Comparison of ENCODE assay signal across 26 cellular contexts in the genomic region with DNA sequence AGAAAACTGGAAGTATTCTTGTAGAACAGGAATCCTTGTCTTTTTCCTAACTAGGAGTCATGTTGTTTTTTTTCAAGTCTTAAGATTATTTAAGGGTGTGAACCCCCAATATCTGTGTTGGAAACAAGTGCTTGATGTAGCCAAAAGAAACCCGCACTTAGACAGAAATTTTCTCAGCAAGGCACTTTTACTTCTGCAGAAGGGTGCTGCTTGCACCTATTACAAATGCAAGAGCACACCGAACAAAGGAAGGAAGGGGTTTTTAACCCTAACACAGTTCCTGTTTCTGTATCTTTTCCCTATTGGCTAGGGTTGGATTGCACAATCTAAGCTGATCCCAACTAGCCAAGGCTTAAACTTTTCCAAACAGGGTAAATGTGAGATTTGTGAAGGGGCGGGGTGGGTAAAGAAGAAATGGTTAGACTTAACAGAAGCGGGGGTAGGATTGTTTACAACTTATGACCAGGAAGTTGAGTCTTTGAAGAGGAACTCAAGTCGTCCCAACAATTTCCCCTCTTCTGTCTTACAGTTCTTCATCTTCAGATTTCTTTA.
DNase-seq lines count a peak whose midpoint lies in the region; ATAC-seq, FAIRE-seq and TF ChIP-seq lines count a peak whose summit lies in the region.
"Had no signal": no experiment of that assay in that cellular context is flagged by ENCODE, and none has a peak within 500 bp of the region (broad histone marks: within the 10 kb centered on the region; RNA-seq: fewer than 3 reads in every experiment).

No MANE protein-coding gene starts in this region.

- RAD21 ChIA-PET in GM12878 (lab: Charles Lee; ENCODE audit: unreplicated experiment), result no interaction called here

- H3K27ac Mint-ChIP-seq in GM23338 (no peak overlapping the region), immature natural killer cell (no peak overlapping the region)
- H3K27ac Mint-ChIP-seq: B cell had no signal

- no peak overlapping the region for H3K9ac ChIP-seq in BLaER1
- no peak overlapping the region for H3K9ac ChIP-seq in GM12878 (ENCODE audit: control insufficient read depth, insufficient read depth, low read length)
- H3K9ac ChIP-seq: GM23248 had no signal

- CTCF ChIA-PET in GM12878 (lab: Yijun Ruan, JAX), result interaction anchor here (1.0 kb wide), 1 partner anchor 11 kb away, joined by 3 read pairs; no protein-coding TSS in a partner anchor

- H3K4me3 ChIP-seq in BLaER1 (0 out of 2 replicates have a peak overlapping the region, but pooled peaks have one; percentile 20), GM23338 (no peak overlapping the region), NB4 (ENCODE audit: low read depth, low read length) (no peak overlapping the region), GM12878 (no peak overlapping the region)
- H3K4me3 ChIP-seq: A549, GM23248 had no signal

- TF ChIP-seq POLR2A in NB4 (IDR thresholded peaks at IDR 0.05; ENCODE audit: extremely low read depth, insufficient read length), result no peak
- no peak for TF ChIP-seq POLR2A in GM12878 (IDR thresholded peaks at IDR 0.05; ENCODE audit: low read depth, low read length)

- H3K36me3 ChIP-seq in BLaER1 (peaks cover 50% of the 10 kb centered on the region), GM23338 (ENCODE audit: insufficient read depth) (peaks cover 21% of the 10 kb centered on the region), GM12878 (ENCODE audit: control insufficient read depth in 2 of 2, insufficient read depth in 2 of 2, low read length in 1 of 2) (no peaks in the 10 kb centered on the region)

- intact Hi-C loops in GM12878 (cut with micrococcal nuclease; ENCODE audit: unreplicated experiment), result no loop called here

- ATAC-seq in GM23338, result no peak
- no peak for ATAC-seq in GM12878
- ATAC-seq: A549, Panc1, SK-N-SH treated with all-trans-retinoic acid at 6 μM for 48 hours had no signal

- no peak overlapping the region for H3K4me2 ChIP-seq in BLaER1
- no peak overlapping the region for H3K4me2 ChIP-seq in GM23338
- H3K4me2 ChIP-seq in GM12878 (ENCODE audit: control insufficient read depth, insufficient read depth), result no peak overlapping the region
- H3K4me2 ChIP-seq: A549 had no signal

- H2AFZ ChIP-seq in GM23338 (no peak overlapping the region), GM12878 (ENCODE audit: control insufficient read depth, low read depth, low read length) (no peak overlapping the region)
- H2AFZ ChIP-seq: GM23248 had no signal

- H3K4me1 Mint-ChIP-seq in GM23338 (no peaks in the 10 kb centered on the region), immature natural killer cell (no peaks in the 10 kb centered on the region)
- H3K4me1 Mint-ChIP-seq: B cell had no signal

- DNase-seq in GM23338 (ENCODE audit: low spot score) (peak; percentile 21), NB4 (ENCODE audit: low read depth) (peak; percentile 22), GM12878 (ENCODE audit: low read depth, low spot score) (no peak), immature natural killer cell (no peak), OCI-M2 (lab: John Stamatoyannopoulos, UW; ENCODE audit: unreplicated experiment) (no peak), hepatic stellate cell (ENCODE audit: low spot score) (no peak), GDM1 (lab: John Stamatoyannopoulos, UW) (no peak)
- DNase-seq: CD4-positive, CD25-positive, alpha-beta regulatory T cell; DMS 273 treated with DMSO at 0.1 percent for 48 hours; GM23248; HCEC 1CT; KG1; NCI-H1092; NCI-H1436; NCI-H187 treated with DMSO at 0.1 percent for 48 hours; NCI-H2227 treated with DMSO at 0.1 percent for 48 hours; NCI-H510A treated with DMSO at 0.1 percent for 48 hours; NCI-H748 treated with DMSO at 0.1 percent for 48 hours; SIG-M5; T-helper 1 cell had no signal

- H3K36me3 Mint-ChIP-seq in GM23338 (ENCODE audit: low read depth) (peaks cover 52% of the 10 kb centered on the region), immature natural killer cell (peaks cover 3 to 16% (median 12%) of the 10 kb centered on the region in 3 donors)

- H3K4me3 Mint-ChIP-seq in GM23338, result no peak overlapping the region
- no peak overlapping the region for H3K4me3 Mint-ChIP-seq in immature natural killer cell
- H3K4me3 Mint-ChIP-seq: B cell; CD4-positive, CD25-positive, alpha-beta regulatory T cell had no signal

- no peak for TF ChIP-seq EP300 in GM12878 (IDR thresholded peaks at IDR 0.05; ENCODE audit: borderline replicate concordance in 1 of 2, control insufficient read depth in 1 of 2, low read depth in 2 of 2, low read length in 2 of 2)

- 87% methylated on average over 5 of the region's 5 CpGs for WGBS in GM12878 (ENCODE audit: insufficient coverage, insufficient replicate concordance, low lambda C conversion rate, missing lambda C conversion rate)

- 0 out of 2 replicates have a peak, but pooled peaks cover 5% of the 10 kb centered on the region for H3K9me2 ChIP-seq in GM23338 (ENCODE audit: insufficient read depth)

- H3K9me3 ChIP-seq in BLaER1 (peaks cover 71% of the 10 kb centered on the region), GM12878 (replicated peaks; ENCODE audit: control insufficient read depth, insufficient read depth, low read length) (peaks cover 9% of the 10 kb centered on the region)

- H3K27ac ChIP-seq in BLaER1, result no peak overlapping the region
- H3K27ac ChIP-seq in GM23338 (ENCODE audit: low read depth), result no peak overlapping the region
- no peak overlapping the region for H3K27ac ChIP-seq in GM12878 (ENCODE audit: control insufficient read depth, insufficient read depth)
- H3K27ac ChIP-seq: A549, GM23248 had no signal

- POLR2A ChIA-PET in GM12878 (lab: Charles Lee), result interaction anchor here (0.6 kb wide), 1 partner anchor 224 kb away, joined by 6 read pairs; no protein-coding TSS in a partner anchor

- TF ChIP-seq CTCF in GM23338 (conservative IDR thresholded peaks at IDR 0.05; ENCODE audit: low read depth in 2 of 2), result no peak
- no peak for TF ChIP-seq CTCF in NB4 (IDR thresholded peaks at IDR 0.05; ENCODE audit: low read depth, low read length)
- TF ChIP-seq CTCF in GM12878 (IDR thresholded peaks at IDR 0.05 in 2 of 3, conservative IDR thresholded peaks at IDR 0.05 in 1 of 3; ENCODE audit: control insufficient read depth in 2 of 3, extremely low read depth in 1 of 3, insufficient read depth in 1 of 3, low read depth in 3 of 3, low read length in 3 of 3), result no peak

- no peak for TF ChIP-seq RAD21 in GM12878 (IDR thresholded peaks at IDR 0.05; ENCODE audit: insufficient read depth, low read depth, low read length)

- no peaks in the 10 kb centered on the region for H3F3A ChIP-seq in GM23338 (replicated peaks; ENCODE audit: low read depth)

- BruUV-seq in GM12878 (replicated peaks; lab: Mats Ljungman, UMichigan), result no TSS peak

- H3K9me3 Mint-ChIP-seq in GM23338 (peaks cover 40% of the 10 kb centered on the region), immature natural killer cell (peaks cover 5 to 26% (median 20%) of the 10 kb centered on the region in 6 donors)

- H3K79me2 ChIP-seq in GM23338 (replicated peaks; ENCODE audit: insufficient read depth) (peaks cover 16% of the 10 kb centered on the region), GM12878 (ENCODE audit: control insufficient read depth, insufficient read depth, low read length) (no peaks in the 10 kb centered on the region)

- SMC1A ChIA-PET in GM12878 (lab: Charles Lee; ENCODE audit: uncharacterized antibody, unreplicated experiment), result no interaction called here

- H3K27me3 ChIP-seq in BLaER1 (no peaks in the 10 kb centered on the region), GM23338 (ENCODE audit: insufficient read depth) (no peaks in the 10 kb centered on the region), GM12878 (replicated peaks in 1 of 2; ENCODE audit: control insufficient read depth in 2 of 2, insufficient read depth in 2 of 2, low read length in 1 of 2) (no peaks in the 10 kb centered on the region)

- H4K20me1 ChIP-seq in BLaER1, result no peaks in the 10 kb centered on the region
- H4K20me1 ChIP-seq in GM23338 (replicated peaks; ENCODE audit: insufficient read depth), result no peaks in the 10 kb centered on the region
- no peaks in the 10 kb centered on the region for H4K20me1 ChIP-seq in GM12878 (ENCODE audit: control insufficient read depth, insufficient read depth)

- H3K4me1 ChIP-seq in BLaER1 (no peaks in the 10 kb centered on the region), GM23338 (ENCODE audit: insufficient read depth) (no peaks in the 10 kb centered on the region), GM12878 (ENCODE audit: control insufficient read depth, insufficient read depth, low read length) (no peaks in the 10 kb centered on the region)
- H3K4me1 ChIP-seq: A549 had no signal

- no peaks in the 10 kb centered on the region for H3K27me3 Mint-ChIP-seq in GM23338 (ENCODE audit: insufficient read depth, low read depth, poor library complexity)
- peaks cover 0 to 1% (median 1%) of the 10 kb centered on the region in 3 donors for H3K27me3 Mint-ChIP-seq in immature natural killer cell (ENCODE audit: low read depth in 3 of 3)

- in situ Hi-C loops in GM12878 (cut with MboI), result no loop called here

- no peak for FAIRE-seq in GM12878 (lab: Jason Lieb, UNC)
- FAIRE-seq: A549, G401.6 had no signal

TF ChIP-seq in GM23338, 12 proteins besides CTCF, POLR2A, EP300 and RAD21 (continues in another document):
- TF ChIP-seq JUNB (IDR thresholded peaks at IDR 0.05; ENCODE audit: unreplicated experiment), result no peak

TF ChIP-seq in GM12878, 131 proteins besides CTCF, POLR2A, EP300 and RAD21:
- TF ChIP-seq CBX5 (IDR thresholded peaks at IDR 0.05; ENCODE audit: low read depth), result peak; percentile 98
- TF ChIP-seq BHLHE40 (IDR thresholded peaks at IDR 0.05; ENCODE audit: borderline replicate concordance in 1 of 2, low read depth in 2 of 2, low read length in 1 of 2), result no peak
- TF ChIP-seq SP1 (IDR thresholded peaks at IDR 0.05; ENCODE audit: low read depth, low read length), result no peak
- no peak for TF ChIP-seq NBN (IDR thresholded peaks at IDR 0.05)
- no peak for TF ChIP-seq SIX5 (IDR thresholded peaks at IDR 0.05; ENCODE audit: low read depth, low read length, severe bottlenecking)

Comparison
In these comparisons a context has a peak if more than half of its experiments do, and no peak if none do; other contexts are left out.
1. DNase-seq: peak in GM23338 (single experiment) and NB4 (single experiment); none in GM12878 (single experiment), immature natural killer cell (0 of 3), OCI-M2 (single experiment), hepatic stellate cell (single experiment) and GDM1 (single experiment).